In genomic region chr2:73436019-73436418, GRCh38 we compare ENCODE assay signal across 18 cellular contexts. TPM values are rescaled to one million over a fixed set of nuclear protein-coding genes. Genes with fewer than 3 reads are reported as not detected.
DNase-seq lines count a peak whose midpoint lies in the region; ATAC-seq, FAIRE-seq and TF ChIP-seq lines count a peak whose summit lies in the region.
"Had no signal": no experiment of that assay in that cellular context is flagged by ENCODE, and none has a peak within 500 bp of the region (broad histone marks: within the 10 kb centered on the region; RNA-seq: fewer than 3 reads in every experiment).

No MANE protein-coding gene starts in this region.

- ATAC-seq in GM19324 (IDR thresholded peaks at IDR 0.05; ENCODE audit: low FRiP score, unreplicated experiment) = no peak

- CTCF ChIA-PET in HEK293 (lab: Yijun Ruan, JAX) = interaction anchor here (1.7 kb wide), 1 partner anchor 16 kb away, joined by 3 read pairs; no protein-coding TSS in a partner anchor
- CTCF ChIA-PET in A673 (lab: Charles Lee) = no interaction called here

- H3K27ac Mint-ChIP-seq in astrocyte (ENCODE audit: unreplicated experiment) = no peak overlapping the region
- H3K27ac Mint-ChIP-seq: CD4-positive, alpha-beta T cell; H9 had no signal

- H3K4me1 Mint-ChIP-seq in astrocyte (ENCODE audit: low read depth, unreplicated experiment) = no peaks in the 10 kb centered on the region
- H3K4me1 Mint-ChIP-seq: H9 had no signal

- H3K9me3 Mint-ChIP-seq in astrocyte (ENCODE audit: unreplicated experiment) = peaks cover 2% of the 10 kb centered on the region
- H3K9me3 Mint-ChIP-seq: CD4-positive, alpha-beta T cell had no signal

- H3K27me3 ChIP-seq in astrocyte (ENCODE audit: insufficient read depth, low read length) (no peaks in the 10 kb centered on the region), A673 (replicated peaks; ENCODE audit: insufficient read depth, low read depth, low read length, poor library complexity) (no peaks in the 10 kb centered on the region)

- no peak overlapping the region for H2AFZ ChIP-seq in astrocyte (ENCODE audit: low read depth, low read length)

- BruUV-seq in A673 (replicated peaks; lab: Mats Ljungman, UMichigan) = no TSS peak

- H4K20me1 ChIP-seq in astrocyte (ENCODE audit: insufficient read depth, low read length) = no peaks in the 10 kb centered on the region

- TF ChIP-seq CTCF in HEK293 (tag by site-specific recombination; IDR thresholded peaks at IDR 0.05) (no peak), astrocyte (IDR thresholded peaks at IDR 0.05; ENCODE audit: insufficient read depth, low read depth, low read length) (no peak), A673 (conservative IDR thresholded peaks at IDR 0.05; ENCODE audit: low read depth, low read length) (no peak)

- no peak overlapping the region for H3K4me3 Mint-ChIP-seq in astrocyte (ENCODE audit: unreplicated experiment)
- H3K4me3 Mint-ChIP-seq: CD4-positive, alpha-beta T cell; H9 had no signal

- POLR2A ChIA-PET in HEK293 (lab: Yijun Ruan, JAX) = no interaction called here
- POLR2A ChIA-PET in A673 (lab: Charles Lee; ENCODE audit: low non-redundant PET) = no interaction called here

- no peaks in the 10 kb centered on the region for H3K79me2 ChIP-seq in astrocyte (ENCODE audit: insufficient read depth, low read length)

- H3K4me1 ChIP-seq in HEK293 (ENCODE audit: control insufficient read depth, insufficient read depth, low read length) (no peaks in the 10 kb centered on the region), astrocyte (ENCODE audit: insufficient read depth, low read length) (no peaks in the 10 kb centered on the region), A673 (ENCODE audit: insufficient read depth, low read length, poor library complexity, severe bottlenecking) (no peaks in the 10 kb centered on the region)
- H3K4me1 ChIP-seq: Caco-2 had no signal

- H3K27me3 Mint-ChIP-seq in astrocyte (ENCODE audit: low read depth, unreplicated experiment) = no peaks in the 10 kb centered on the region
- H3K27me3 Mint-ChIP-seq: CD4-positive, alpha-beta T cell had no signal

- no peak overlapping the region for H3K9ac ChIP-seq in astrocyte (ENCODE audit: low read length)
- H3K9ac ChIP-seq: KMS-11 had no signal

- H3K27ac ChIP-seq in HEK293 (ENCODE audit: extremely low read depth, low read depth, low read length) (no peak overlapping the region), astrocyte (ENCODE audit: low read depth, low read length) (no peak overlapping the region), A673 (ENCODE audit: low read depth, low read length, poor library complexity, severe bottlenecking) (no peak overlapping the region)
- H3K27ac ChIP-seq: C4-2B, KMS-11 had no signal

- FAIRE-seq in astrocyte (lab: Jason Lieb, UNC) = peak; percentile 71
- FAIRE-seq: A204.1, D721Med, H1 had no signal

- intact Hi-C loops in A673 (cut with micrococcal nuclease; ENCODE audit: unreplicated experiment) = no loop called here

- H3K36me3 Mint-ChIP-seq in astrocyte (ENCODE audit: low read depth, unreplicated experiment) = peaks cover 9% of the 10 kb centered on the region

- no peak overlapping the region for H3K4me2 ChIP-seq in astrocyte (ENCODE audit: low read length)
- H3K4me2 ChIP-seq: KMS-11 had no signal

- H3K4me3 ChIP-seq in HEK293 (ENCODE audit: low read depth, low read length) (no peak overlapping the region), astrocyte (ENCODE audit: insufficient read depth, low read depth, low read length) (no peak overlapping the region), A673 (ENCODE audit: low read depth, low read length, poor library complexity, severe bottlenecking) (no peak overlapping the region)

- DNase-seq in OCI-M1 (lab: John Stamatoyannopoulos, UW) (peak; percentile 6), astrocyte (ENCODE audit: low read depth) (no peak), NCI-H2081 treated with DMSO at 0.1 percent for 48 hours (lab: John Stamatoyannopoulos, UW) (no peak), A673 (ENCODE audit: low spot score) (no peak)
- DNase-seq: AML-193; Caco-2; CD4-positive, alpha-beta T cell; DMS153; DND-41; EL; H9 had no signal

- H3K9me3 ChIP-seq in HEK293 (ENCODE audit: control insufficient read depth, insufficient read depth, low read depth, low read length) (no peaks in the 10 kb centered on the region), astrocyte (ENCODE audit: insufficient read depth, low read depth, low read length) (no peaks in the 10 kb centered on the region), A673 (ENCODE audit: low read depth, low read length, poor library complexity, severe bottlenecking) (peaks cover 12% of the 10 kb centered on the region)

- peaks cover 14 to 45% of the 10 kb centered on the region in 2 experiments for H3K36me3 ChIP-seq in HEK293 (ENCODE audit: control insufficient read depth in 2 of 2, insufficient read depth in 1 of 2, low read length in 2 of 2)
- peaks cover 6% of the 10 kb centered on the region for H3K36me3 ChIP-seq in astrocyte (ENCODE audit: insufficient read depth, low read length)
- H3K36me3 ChIP-seq in A673 (ENCODE audit: insufficient read depth, low read length, poor library complexity, severe bottlenecking) = peaks cover 20% of the 10 kb centered on the region

TF ChIP-seq in HEK293, 187 proteins besides CTCF, POLR2A, EP300 and RAD21:
- TF ChIP-seq ZSCAN16 (tag by site-specific recombination; IDR thresholded peaks at IDR 0.05) (no peak), ZBTB8A (tag by site-specific recombination; IDR thresholded peaks at IDR 0.05) (no peak), FEZF1 (tag by site-specific recombination; IDR thresholded peaks at IDR 0.05) (no peak), ZNF18 (tag by site-specific recombination; IDR thresholded peaks at IDR 0.05) (no peak), YY2 (tag by site-specific recombination; IDR thresholded peaks at IDR 0.05) (no peak), SETDB1 (IDR thresholded peaks at IDR 0.05; ENCODE audit: insufficient read length, low read length) (peak; percentile 91), ZXDB (tag by site-specific recombination; IDR thresholded peaks at IDR 0.05) (no peak)
TF ChIP-seq in HEK293: peak in this region for 1.

RNA-seq across cellular contexts. Expression of gene ALMS1, which starts 50.4 kb away (rescaled TPM):
- total RNA-seq in astrocyte = 14.6 and 15.0 TPM in 2 replicates
- total RNA-seq in A673 (2021) = 35.7 and 37.3 TPM in 2 replicates
